13 cellular contexts compared by ENCODE assay signal in genomic region chr14:99936056-99936455, GRCh38.
A peak's percentile ranks its signal among the peaks of the same experiment; 100 is the strongest.
DNase-seq lines count a peak whose midpoint lies in the region; ATAC-seq, FAIRE-seq and TF ChIP-seq lines count a peak whose summit lies in the region.
"Had no signal": no experiment of that assay in that cellular context is flagged by ENCODE, and none has a peak within 500 bp of the region (broad histone marks: within the 10 kb centered on the region; RNA-seq: fewer than 3 reads in every experiment).

No MANE protein-coding gene starts in this region.

- 90% methylated on average over 16 of the region's 16 CpGs for WGBS in hepatocyte (ENCODE audit: low lambda C conversion rate, missing lambda C conversion rate)
- 92 to 98% methylated on average over 16 of the region's 16 CpGs for WGBS in upper lobe of left lung, 2 donors

- H3K79me2 ChIP-seq in PC-3 (ENCODE audit: low read length): no peaks in the 10 kb centered on the region
- H3K79me2 ChIP-seq in hepatocyte: no peaks in the 10 kb centered on the region

- no peak overlapping the region for H3K9ac ChIP-seq in PC-3 (ENCODE audit: low read length)
- H3K9ac ChIP-seq: BLaER1 treated with 17β-estradiol and CSF1 and Interleukin-3, amounts not matched to agents 10 nM and 100 nM had no signal

- H3K4me3 Mint-ChIP-seq in CD4-positive, alpha-beta T cell: no peak overlapping the region
- H3K4me3 Mint-ChIP-seq: IgD-negative memory B cell had no signal

- no peak for TF ChIP-seq POLR2A in upper lobe of left lung (IDR thresholded peaks at IDR 0.05)

- H3K4me3 ChIP-seq in PC-3 (ENCODE audit: low read length) (no peak overlapping the region), hepatocyte (no peak overlapping the region), upper lobe of left lung (no peak overlapping the region)

- BruUV-seq in PC-3 (replicated peaks; lab: Mats Ljungman, UMichigan): no TSS peak

- DNase-seq in ELR (ENCODE audit: low read depth) (peak; percentile 54), PC-3 (peak; percentile 42), iris pigment epithelial cell (ENCODE audit: low read depth) (peak; percentile 65), urothelium cell line (ENCODE audit: low spot score) (peak; percentile 44), hepatocyte (ENCODE audit: low spot score) (no peak), upper lobe of left lung (no peak)
- DNase-seq in CD4-positive, alpha-beta T cell: no peak
- DNase-seq: HCEC 1CT, NCI-H1417 treated with DMSO at 0.1 percent for 48 hours, NCI-H2081, NCI-H526 had no signal

- no peak for TF ChIP-seq EP300 in upper lobe of left lung (IDR thresholded peaks at IDR 0.05)

- H3K36me3 ChIP-seq in PC-3 (ENCODE audit: low read depth, low read length) (no peaks in the 10 kb centered on the region), hepatocyte (replicated peaks; ENCODE audit: insufficient read depth, low read depth) (no peaks in the 10 kb centered on the region), upper lobe of left lung (peaks cover 0 to 69% (median 37%) of the 10 kb centered on the region in 4 donors)
- H3K36me3 ChIP-seq: BLaER1 treated with 17β-estradiol and CSF1 and Interleukin-3, amounts not matched to agents 10 nM and 100 nM had no signal

- H3K4me1 Mint-ChIP-seq in CD4-positive, alpha-beta T cell (ENCODE audit: low read depth): no peaks in the 10 kb centered on the region
- H3K4me1 Mint-ChIP-seq: IgD-negative memory B cell had no signal

- POLR2A ChIA-PET in PC-3 (lab: Charles Lee; ENCODE audit: unreplicated experiment): no interaction called here
- POLR2A ChIA-PET in CD4-positive, alpha-beta T cell (lab: Charles Lee): no interaction called here

- no peaks in the 10 kb centered on the region for H3K9me3 Mint-ChIP-seq in CD4-positive, alpha-beta T cell
- H3K9me3 Mint-ChIP-seq: IgD-negative memory B cell had no signal

- no peak overlapping the region for H3K4me2 ChIP-seq in PC-3 (ENCODE audit: low read length)
- no peak overlapping the region for H3K4me2 ChIP-seq in hepatocyte

- H4K20me1 ChIP-seq in PC-3 (ENCODE audit: low read length) (no peaks in the 10 kb centered on the region), hepatocyte (ENCODE audit: insufficient read depth, poor library complexity, severe bottlenecking) (no peaks in the 10 kb centered on the region)

- H3K36me3 Mint-ChIP-seq in CD4-positive, alpha-beta T cell (ENCODE audit: low read depth): no peaks in the 10 kb centered on the region
- H3K36me3 Mint-ChIP-seq: IgD-negative memory B cell had no signal

- H3K9me2 ChIP-seq in PC-3 (replicated peaks; ENCODE audit: low read length): no peaks in the 10 kb centered on the region
- H3K9me2 ChIP-seq in hepatocyte (replicated peaks; ENCODE audit: insufficient read depth): no peaks in the 10 kb centered on the region

- no peak overlapping the region for H3K27ac Mint-ChIP-seq in CD4-positive, alpha-beta T cell
- H3K27ac Mint-ChIP-seq: IgD-negative memory B cell had no signal

- ATAC-seq in PC-3 (no peak), upper lobe of left lung (ENCODE audit: low FRiP score in 2 of 2) (no peak)
- ATAC-seq in CD4-positive, alpha-beta T cell (ENCODE audit: poor library complexity): no peak

- H3K27me3 ChIP-seq in PC-3 (ENCODE audit: low read length): no peaks in the 10 kb centered on the region
- H3K27me3 ChIP-seq in hepatocyte: no peaks in the 10 kb centered on the region
- H3K27me3 ChIP-seq in CD4-positive, alpha-beta T cell (ENCODE audit: control insufficient read depth, insufficient read depth, low read length): no peaks in the 10 kb centered on the region
- no peaks in the 10 kb centered on the region for H3K27me3 ChIP-seq in upper lobe of left lung

- H3K27me3 Mint-ChIP-seq in CD4-positive, alpha-beta T cell: peaks cover 12% of the 10 kb centered on the region

- CTCF ChIA-PET in PC-3 (lab: Charles Lee): no interaction called here
- CTCF ChIA-PET in CD4-positive, alpha-beta T cell (lab: Charles Lee): interaction anchor here (1.0 kb wide), 1 partner anchor 11 kb away, joined by 3 read pairs; no protein-coding TSS in a partner anchor

- FAIRE-seq in urothelium cell line (lab: Jason Lieb, UNC): no peak

- TF ChIP-seq CTCF in PC-3 (conservative IDR thresholded peaks at IDR 0.05; ENCODE audit: low read depth, low read length) (no peak), hepatocyte (IDR thresholded peaks at IDR 0.05; ENCODE audit: poor library complexity) (no peak), upper lobe of left lung (IDR thresholded peaks at IDR 0.05) (no peak)
- TF ChIP-seq CTCF in CD4-positive, alpha-beta T cell (IDR thresholded peaks at IDR 0.05): no peak

- H3K9me3 ChIP-seq in PC-3 (ENCODE audit: low read length) (no peaks in the 10 kb centered on the region), hepatocyte (ENCODE audit: low read depth) (no peaks in the 10 kb centered on the region), upper lobe of left lung (no peaks in the 10 kb centered on the region)
- H3K9me3 ChIP-seq in CD4-positive, alpha-beta T cell (ENCODE audit: control insufficient read depth, low read length): no peaks in the 10 kb centered on the region
- H3K9me3 ChIP-seq: BLaER1 treated with 17β-estradiol and CSF1 and Interleukin-3, amounts not matched to agents 10 nM and 100 nM had no signal

- H3K27ac ChIP-seq in PC-3 (ENCODE audit: low read length) (no peak overlapping the region), hepatocyte (no peak overlapping the region), upper lobe of left lung (no peak overlapping the region)
- no peak overlapping the region for H3K27ac ChIP-seq in CD4-positive, alpha-beta T cell (ENCODE audit: low read depth, low read length)
- H3K27ac ChIP-seq: BLaER1 treated with 17β-estradiol and CSF1 and Interleukin-3, amounts not matched to agents 10 nM and 100 nM had no signal

- intact Hi-C loops in PC-3 (cut with micrococcal nuclease): no loop called here
- intact Hi-C loops in CD4-positive, alpha-beta T cell (cut with DNase I, micrococcal nuclease): no loop called here

- no peaks in the 10 kb centered on the region for H3K4me1 ChIP-seq in PC-3 (ENCODE audit: insufficient read depth, low read length)
- H3K4me1 ChIP-seq in hepatocyte (ENCODE audit: insufficient read depth): no peaks in the 10 kb centered on the region
- H3K4me1 ChIP-seq in upper lobe of left lung: no peaks in the 10 kb centered on the region

- no peak overlapping the region for H2AFZ ChIP-seq in PC-3 (ENCODE audit: low read length)
- no peak overlapping the region for H2AFZ ChIP-seq in hepatocyte

- no peaks in the 10 kb centered on the region for H3F3A ChIP-seq in PC-3 (ENCODE audit: low read length, unreplicated experiment)

Comparison
In these comparisons a context has a peak if more than half of its experiments do, and no peak if none do; other contexts are left out.
1. DNase-seq: peak in ELR (single experiment), PC-3 (single experiment), iris pigment epithelial cell (single experiment) and urothelium cell line (single experiment); none in hepatocyte (single experiment), CD4-positive, alpha-beta T cell (0 of 10) and upper lobe of left lung (0 of 2).